14 cellular contexts compared by ENCODE assay signal in the genomic region with DNA sequence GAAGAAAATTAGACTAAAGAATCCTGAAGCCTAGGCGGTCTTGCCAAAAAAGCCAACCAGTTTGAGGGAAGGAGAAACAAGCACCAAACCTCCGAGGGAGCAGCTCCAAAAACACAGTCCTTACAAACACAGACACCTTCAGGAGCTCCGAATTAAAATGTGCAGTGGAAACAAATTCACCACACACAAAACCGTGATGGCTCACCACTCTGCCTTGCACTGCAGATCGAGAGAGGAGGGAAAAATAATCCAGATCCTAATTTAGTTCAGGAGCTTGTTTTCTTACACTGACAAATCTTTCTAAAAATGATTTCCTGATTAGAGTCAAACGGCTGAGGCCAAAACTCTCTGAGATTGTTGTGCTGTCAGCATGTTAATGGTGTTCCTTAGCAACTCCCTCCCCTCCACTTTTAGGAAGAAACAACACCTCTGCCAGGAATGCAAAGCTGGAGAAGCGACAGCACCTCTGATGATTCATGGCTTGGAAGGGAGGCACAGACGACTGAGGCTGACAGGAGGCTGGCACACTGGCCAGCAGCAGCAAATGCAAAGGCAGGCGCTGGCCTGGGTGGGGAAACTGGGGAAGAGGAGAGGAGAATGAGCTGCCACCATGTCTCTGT.
A peak's percentile ranks its signal among the peaks of the same experiment; 100 is the strongest.
DNase-seq lines count a peak whose midpoint lies in the region; ATAC-seq, FAIRE-seq and TF ChIP-seq lines count a peak whose summit lies in the region.
"Had no signal": no experiment of that assay in that cellular context is flagged by ENCODE, and none has a peak within 500 bp of the region (broad histone marks: within the 10 kb centered on the region; RNA-seq: fewer than 3 reads in every experiment).

No MANE protein-coding gene starts in this region.

- no peak for TF ChIP-seq CTCF in A549 (IDR thresholded peaks at IDR 0.05)
- no peak for TF ChIP-seq CTCF in RWPE1 (conservative IDR thresholded peaks at IDR 0.05; ENCODE audit: low read depth)
- TF ChIP-seq CTCF in heart left ventricle (IDR thresholded peaks at IDR 0.05), result no peak
- TF ChIP-seq CTCF in nephron (IDR thresholded peaks at IDR 0.05; ENCODE audit: unreplicated experiment in 3 of 3), result no peak
- TF ChIP-seq CTCF in suprapubic skin (IDR thresholded peaks at IDR 0.05), result no peak
- TF ChIP-seq CTCF in esophagus squamous epithelium (IDR thresholded peaks at IDR 0.05), result no peak

- H3K4me1 ChIP-seq in A549, result 0 out of 3 replicates have a peak, but pooled peaks cover 6% of the 10 kb centered on the region
- peaks cover 0 to 15% (median 0%) of the 10 kb centered on the region in 12 donors for H3K4me1 ChIP-seq in heart left ventricle
- H3K4me1 ChIP-seq in suprapubic skin, result peaks cover 11% of the 10 kb centered on the region
- H3K4me1 ChIP-seq in esophagus squamous epithelium, result peaks cover 0 to 11% (median 5%) of the 10 kb centered on the region in 3 donors

- H3K9me3 ChIP-seq in A549 (no peaks in the 10 kb centered on the region), heart left ventricle (no peaks in the 10 kb centered on the region), suprapubic skin (no peaks in the 10 kb centered on the region), esophagus squamous epithelium (no peaks in the 10 kb centered on the region)
- H3K9me3 ChIP-seq: vagina had no signal

- no peaks in the 10 kb centered on the region for H3K27me3 ChIP-seq in heart left ventricle
- H3K27me3 ChIP-seq in suprapubic skin, result no peaks in the 10 kb centered on the region
- H3K27me3 ChIP-seq in esophagus squamous epithelium, result no peaks in the 10 kb centered on the region
- H3K27me3 ChIP-seq: vagina had no signal

- H3K36me3 Mint-ChIP-seq in nephron (ENCODE audit: low read depth), result no peaks in the 10 kb centered on the region
- H3K36me3 Mint-ChIP-seq: activated naive CD8-positive, alpha-beta T cell treated with anti-CD3 and anti-CD28 coated beads for 36 hours had no signal

- no peak for DNase-seq in A549 (ENCODE audit: low read depth in 1 of 2, low spot score in 1 of 2)
- DNase-seq in RWPE1 (ENCODE audit: low spot score), result peak; percentile 19
- DNase-seq in heart left ventricle, result peak in 3 of 5 donors; percentile 7 to 68 (median 26)
- no peak for DNase-seq in NCI-H146 (lab: John Stamatoyannopoulos, UW)
- no peak for DNase-seq in suprapubic skin (ENCODE audit: low spot score in 2 of 2)
- DNase-seq in esophagus squamous epithelium (lab: John Stamatoyannopoulos, UW), result no peak
- DNase-seq: activated naive CD8-positive, alpha-beta T cell treated with anti-CD3 and anti-CD28 coated beads for 36 hours; DMS79 treated with DMSO at 0.1 percent for 48 hours; NCI-H1417 treated with DMSO at 0.1 percent for 48 hours; PC-9 had no signal

- TF ChIP-seq EP300 in A549 (IDR thresholded peaks at IDR 0.05) (no peak), suprapubic skin (IDR thresholded peaks at IDR 0.05) (no peak)

- 18% methylated on average over 9 of the region's 9 CpGs for WGBS in A549 (ENCODE audit: missing lambda C conversion rate)
- 19 to 22% (median 21%) methylated on average over 9 of the region's 9 CpGs for WGBS in heart left ventricle, 4 donors
- WGBS in suprapubic skin, result 12% methylated on average over 9 of the region's 9 CpGs
- 11 to 24% methylated on average over 9 of the region's 9 CpGs for WGBS in esophagus squamous epithelium, 2 donors

- ATAC-seq in A549 (peak; percentile 35 to 38; a peak in 4 of 6 replicates), heart left ventricle (peak; percentile 39 to 95 (median 58)), HG03439 (IDR thresholded peaks at IDR 0.05; ENCODE audit: unreplicated experiment) (no peak)

- H3K4me3 Mint-ChIP-seq in nephron, result no peak overlapping the region
- H3K4me3 Mint-ChIP-seq: activated naive CD8-positive, alpha-beta T cell treated with anti-CD3 and anti-CD28 coated beads for 36 hours had no signal

- TF ChIP-seq RAD21 in A549 (conservative IDR thresholded peaks at IDR 0.05 in 1 of 2, IDR thresholded peaks at IDR 0.05 in 1 of 2), result no peak

- intact Hi-C loops in heart left ventricle (cut with DNase I), result no loop called here
- intact Hi-C loops in esophagus squamous epithelium (cut with DNase I), result no loop called here

- POLR2A ChIA-PET in A549 (lab: Yijun Ruan, JAX) (no interaction called here), RWPE1 (lab: Yijun Ruan, JAX; ENCODE audit: low non-redundant PET) (no interaction called here)

- peaks cover 9% of the 10 kb centered on the region for H3K27me3 Mint-ChIP-seq in nephron (ENCODE audit: low read depth)

- H3K36me3 ChIP-seq in heart left ventricle (no peaks in the 10 kb centered on the region), suprapubic skin (no peaks in the 10 kb centered on the region), esophagus squamous epithelium (no peaks in the 10 kb centered on the region)
- H3K36me3 ChIP-seq: vagina had no signal

- H3K4me2 ChIP-seq in A549, result 0 out of 3 replicates have a peak overlapping the region, but pooled peaks have one; percentile 6
- H3K4me2 ChIP-seq: PC-9 had no signal

- H3K27ac Mint-ChIP-seq in nephron, result peak overlapping the region in 2 of 3 experiments; percentile 28 to 47
- H3K27ac Mint-ChIP-seq: activated naive CD8-positive, alpha-beta T cell treated with anti-CD3 and anti-CD28 coated beads for 36 hours had no signal

- FAIRE-seq in A549 (lab: Jason Lieb, UNC), result no peak
- FAIRE-seq: H54 had no signal

- H3K27ac ChIP-seq in A549 (no peak overlapping the region), RWPE1 (no peak overlapping the region), heart left ventricle (no peak overlapping the region), suprapubic skin (no peak overlapping the region), esophagus squamous epithelium (no peak overlapping the region)
- H3K27ac ChIP-seq: PC-9, vagina had no signal

- no peaks in the 10 kb centered on the region for H3K9me3 Mint-ChIP-seq in nephron

- TF ChIP-seq POLR2A in A549 (IDR thresholded peaks at IDR 0.05; ENCODE audit: low read length) (no peak), heart left ventricle (IDR thresholded peaks at IDR 0.05) (no peak), suprapubic skin (IDR thresholded peaks at IDR 0.05) (no peak), esophagus squamous epithelium (IDR thresholded peaks at IDR 0.05) (no peak)

- CTCF ChIA-PET in A549 (lab: Yijun Ruan, JAX) (no interaction called here), RWPE1 (lab: Yijun Ruan, JAX) (no interaction called here)

- peaks cover 23% of the 10 kb centered on the region for H3K4me1 Mint-ChIP-seq in nephron
- H3K4me1 Mint-ChIP-seq: activated naive CD8-positive, alpha-beta T cell treated with anti-CD3 and anti-CD28 coated beads for 36 hours had no signal

- H3K4me3 ChIP-seq in A549 (no peak overlapping the region), heart left ventricle (no peak overlapping the region), suprapubic skin (no peak overlapping the region), esophagus squamous epithelium (no peak overlapping the region)
- H3K4me3 ChIP-seq: PC-9, vagina had no signal

TF ChIP-seq in A549, 52 proteins besides CTCF, POLR2A, EP300 and RAD21 (continues in another document):
- TF ChIP-seq GATA3 (IDR thresholded peaks at IDR 0.05; ENCODE audit: borderline replicate concordance) (no peak), ELK1 (IDR thresholded peaks at IDR 0.05; ENCODE audit: low read depth, low read length) (no peak), MAFK (IDR thresholded peaks at IDR 0.05; ENCODE audit: partially characterized antibody) (no peak), HOXB13 (CRISPR knock-in tag; IDR thresholded peaks at IDR 0.05; ENCODE audit: low read depth) (no peak), HOXB5 (CRISPR knock-in tag; IDR thresholded peaks at IDR 0.05) (no peak), RCOR1 (IDR thresholded peaks at IDR 0.05; ENCODE audit: low read depth, low read length) (no peak), FOSL2 (IDR thresholded peaks at IDR 0.05) (no peak), FOSL2 (CRISPR knock-in tag; IDR thresholded peaks at IDR 0.05) (no peak), CBX2 (IDR thresholded peaks at IDR 0.05; ENCODE audit: borderline replicate concordance, low read depth) (no peak), PHF8 (IDR thresholded peaks at IDR 0.05; ENCODE audit: borderline replicate concordance, low read depth) (no peak), RARB (CRISPR knock-in tag; IDR thresholded peaks at IDR 0.05) (no peak), MYC (IDR thresholded peaks at IDR 0.05; ENCODE audit: borderline replicate concordance, low read length) (no peak), FOXS1 (CRISPR knock-in tag; IDR thresholded peaks at IDR 0.05) (no peak), CHD2 (IDR thresholded peaks at IDR 0.05; ENCODE audit: low read length, partially characterized antibody) (no peak), ATOH8 (CRISPR knock-in tag; IDR thresholded peaks at IDR 0.05; ENCODE audit: low read depth) (no peak), NFE2L2 (conservative IDR thresholded peaks at IDR 0.05; ENCODE audit: low read length) (no peak)
- TF ChIP-seq, protein P1, sequence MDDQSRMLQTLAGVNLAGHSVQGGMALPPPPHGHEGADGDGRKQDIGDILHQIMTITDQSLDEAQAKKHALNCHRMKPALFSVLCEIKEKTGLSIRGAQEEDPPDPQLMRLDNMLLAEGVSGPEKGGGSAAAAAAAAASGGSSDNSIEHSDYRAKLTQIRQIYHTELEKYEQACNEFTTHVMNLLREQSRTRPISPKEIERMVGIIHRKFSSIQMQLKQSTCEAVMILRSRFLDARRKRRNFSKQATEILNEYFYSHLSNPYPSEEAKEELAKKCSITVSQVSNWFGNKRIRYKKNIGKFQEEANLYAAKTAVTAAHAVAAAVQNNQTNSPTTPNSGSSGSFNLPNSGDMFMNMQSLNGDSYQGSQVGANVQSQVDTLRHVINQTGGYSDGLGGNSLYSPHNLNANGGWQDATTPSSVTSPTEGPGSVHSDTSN (IDR thresholded peaks at IDR 0.05), result no peak

Comparison
In these comparisons a context has a peak if more than half of its experiments do, and no peak if none do; other contexts are left out.
1. DNase-seq: peak in RWPE1 (single experiment) and heart left ventricle (3 of 5); none in A549 (0 of 2), NCI-H146 (single experiment), suprapubic skin (0 of 2) and esophagus squamous epithelium (single experiment).